In genomic region chr17:45227631-45228120, GRCh38 we compare ENCODE assay signal across 1 cellular context.
A peak's percentile ranks its signal among the peaks of the same experiment; 100 is the strongest.
TF ChIP-seq lines count a peak whose summit lies in the region.

No MANE protein-coding gene starts in this region.

TF ChIP-seq in GM12878, 131 proteins besides CTCF, POLR2A, EP300 and RAD21:
- TF ChIP-seq KAT2A (conservative IDR thresholded peaks at IDR 0.05; ENCODE audit: control insufficient read depth, low read depth, low read length): no peak
- TF ChIP-seq RAD51 (IDR thresholded peaks at IDR 0.05): no peak
- TF ChIP-seq IRF5 (IDR thresholded peaks at IDR 0.05; ENCODE audit: borderline replicate concordance): no peak
- TF ChIP-seq ATF7 (IDR thresholded peaks at IDR 0.05; ENCODE audit: low read depth): no peak
- peak; percentile 77; the same call in 1 of the 2 replicates for TF ChIP-seq SMARCA5 (IDR thresholded peaks at IDR 0.05)
- TF ChIP-seq TCF3 (IDR thresholded peaks at IDR 0.05; ENCODE audit: borderline replicate concordance, insufficient read depth, low read depth, low read length): no peak
- TF ChIP-seq CBFB (IDR thresholded peaks at IDR 0.05; ENCODE audit: low read depth): peak; percentile 15; the same call in 1 of the 2 replicates
- no peak for TF ChIP-seq CEBPB (IDR thresholded peaks at IDR 0.05; ENCODE audit: borderline replicate concordance in 1 of 2, low read depth in 2 of 2, low read length in 2 of 2)
- no peak for TF ChIP-seq ATF3 (IDR thresholded peaks at IDR 0.05; ENCODE audit: borderline replicate concordance, extremely low read depth, low read depth, low read length)
- TF ChIP-seq POLR2AphosphoS2 (IDR thresholded peaks at IDR 0.05; ENCODE audit: low read depth, low read length): no peak
- TF ChIP-seq BCLAF1 (IDR thresholded peaks at IDR 0.05): no peak
- no peak for TF ChIP-seq MTA3 (IDR thresholded peaks at IDR 0.05; ENCODE audit: borderline replicate concordance, low read length)
- no peak for TF ChIP-seq IRF4 (IDR thresholded peaks at IDR 0.05; ENCODE audit: low read depth, low read length)
- TF ChIP-seq CBX3 (IDR thresholded peaks at IDR 0.05; ENCODE audit: borderline replicate concordance, low read depth): no peak
- TF ChIP-seq CBX5 (IDR thresholded peaks at IDR 0.05; ENCODE audit: low read depth): no peak
- TF ChIP-seq SPI1 (IDR thresholded peaks at IDR 0.05; ENCODE audit: borderline replicate concordance, insufficient read depth, low read depth, low read length): peak; percentile 23; the same call in 1 of the 2 replicates
- no peak for TF ChIP-seq MYC (IDR thresholded peaks at IDR 0.05; ENCODE audit: insufficient read depth, insufficient read length, insufficient replicate concordance, low read length, severe bottlenecking)
- TF ChIP-seq MXI1 (IDR thresholded peaks at IDR 0.05; ENCODE audit: low read depth, low read length): no peak
- no peak for TF ChIP-seq TCF12 (IDR thresholded peaks at IDR 0.05; ENCODE audit: low read depth, low read length)
- TF ChIP-seq KDM1A (IDR thresholded peaks at IDR 0.05; ENCODE audit: borderline replicate concordance): no peak
- TF ChIP-seq CHD2 (IDR thresholded peaks at IDR 0.05; ENCODE audit: borderline replicate concordance, low read depth, low read length): no peak
- TF ChIP-seq HSF1 (IDR thresholded peaks at IDR 0.05; ENCODE audit: low read depth, low read length): no peak
- TF ChIP-seq RELB (IDR thresholded peaks at IDR 0.05; ENCODE audit: low read depth): no peak
- TF ChIP-seq EED (IDR thresholded peaks at IDR 0.05; ENCODE audit: low read depth): no peak
- TF ChIP-seq ELK1 (IDR thresholded peaks at IDR 0.05; ENCODE audit: low read depth, low read length): no peak
- TF ChIP-seq ZNF217 (IDR thresholded peaks at IDR 0.05): 0 out of 2 replicates have a peak, but pooled peaks have one; percentile 62
- no peak for TF ChIP-seq ZBTB11 (CRISPR knock-in tag; IDR thresholded peaks at IDR 0.05)
